1 cellular context compared by ENCODE assay signal in genomic region chr2:5689790-5690189, GRCh38.
TF ChIP-seq lines count a peak whose summit lies in the region.

No MANE protein-coding gene starts in this region.

TF ChIP-seq in SK-N-SH, 30 proteins besides CTCF, POLR2A, EP300 and RAD21 (continued from another document):
- TF ChIP-seq, protein P1, sequence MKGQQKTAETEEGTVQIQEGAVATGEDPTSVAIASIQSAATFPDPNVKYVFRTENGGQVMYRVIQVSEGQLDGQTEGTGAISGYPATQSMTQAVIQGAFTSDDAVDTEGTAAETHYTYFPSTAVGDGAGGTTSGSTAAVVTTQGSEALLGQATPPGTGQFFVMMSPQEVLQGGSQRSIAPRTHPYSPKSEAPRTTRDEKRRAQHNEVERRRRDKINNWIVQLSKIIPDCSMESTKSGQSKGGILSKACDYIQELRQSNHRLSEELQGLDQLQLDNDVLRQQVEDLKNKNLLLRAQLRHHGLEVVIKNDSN (IDR thresholded peaks at IDR 0.05; ENCODE audit: borderline replicate concordance, low read depth): no peak
- no peak for TF ChIP-seq NRF1 (IDR thresholded peaks at IDR 0.05; ENCODE audit: low read depth, low read length)
- TF ChIP-seq SMC3 (IDR thresholded peaks at IDR 0.05; ENCODE audit: low read depth, low read length): no peak
- TF ChIP-seq NFIC (IDR thresholded peaks at IDR 0.05; ENCODE audit: borderline replicate concordance): no peak
TF ChIP-seq in SK-N-SH: peak in this region for 0.
